8 cellular contexts compared by ENCODE assay signal in genomic region chr3:150544040-150544439, GRCh38. TPM values are rescaled to one million over a fixed set of nuclear protein-coding genes. Genes with fewer than 3 reads are reported as not detected.
DNase-seq lines count a peak whose midpoint lies in the region; ATAC-seq, FAIRE-seq and TF ChIP-seq lines count a peak whose summit lies in the region.

No MANE protein-coding gene starts in this region.

- H3K9me3 Mint-ChIP-seq in activated CD4-positive, alpha-beta T cell treated with anti-CD3 and anti-CD28 coated beads, Interleukin-2, amount 10 ng/mL, durations not matched to agents 24 days and 14 days = no peaks in the 10 kb centered on the region
- no peaks in the 10 kb centered on the region for H3K9me3 Mint-ChIP-seq in stimulated activated memory B cell treated with anti-CD40 and anti-IgM and Interleukin-4, amounts not matched to agents 10 μg/mL and 1 μg/mL and 100 μg/mL, for 72 hours

- no peak for FAIRE-seq in frontal cortex (lab: Jason Lieb, UNC)

- no peak for DNase-seq in activated CD4-positive, alpha-beta T cell treated with anti-CD3 and anti-CD28 coated beads, Interleukin-2, amount 10 ng/mL, durations not matched to agents 24 days and 14 days
- no peak for DNase-seq in activated CD4-positive, alpha-beta T cell treated with anti-CD3 and anti-CD28 coated beads for 4 hours
- DNase-seq in T-helper 17 cell = no peak
- DNase-seq in fibroblast of gingiva (ENCODE audit: low read depth) = peak; percentile 11
- no peak for DNase-seq in left lung
- no peak for DNase-seq in frontal cortex (ENCODE audit: low spot score in 2 of 2)

- peaks cover 55% of the 10 kb centered on the region for H3K36me3 Mint-ChIP-seq in activated CD4-positive, alpha-beta T cell treated with anti-CD3 and anti-CD28 coated beads, Interleukin-2, amount 10 ng/mL, durations not matched to agents 24 days and 14 days (ENCODE audit: low read depth)
- no peaks in the 10 kb centered on the region for H3K36me3 Mint-ChIP-seq in T-helper 17 cell (ENCODE audit: low read depth)
- peaks cover 19% of the 10 kb centered on the region for H3K36me3 Mint-ChIP-seq in stimulated activated memory B cell treated with anti-CD40 and anti-IgM and Interleukin-4, amounts not matched to agents 10 μg/mL and 1 μg/mL and 100 μg/mL, for 72 hours

- H3K9me3 ChIP-seq in T-helper 17 cell (ENCODE audit: control insufficient read depth, low read length, poor library complexity, severe bottlenecking) = no peaks in the 10 kb centered on the region
- no peaks in the 10 kb centered on the region for H3K9me3 ChIP-seq in left lung

- peaks cover 19 to 63% of the 10 kb centered on the region in 2 donors for H3K4me1 ChIP-seq in left lung

- peaks cover 0 to 18% of the 10 kb centered on the region in 2 donors for H3K36me3 ChIP-seq in left lung

- H3K27me3 Mint-ChIP-seq in activated CD4-positive, alpha-beta T cell treated with anti-CD3 and anti-CD28 coated beads, Interleukin-2, amount 10 ng/mL, durations not matched to agents 24 days and 14 days = no peaks in the 10 kb centered on the region
- no peaks in the 10 kb centered on the region for H3K27me3 Mint-ChIP-seq in T-helper 17 cell
- no peaks in the 10 kb centered on the region for H3K27me3 Mint-ChIP-seq in stimulated activated memory B cell treated with anti-CD40 and anti-IgM and Interleukin-4, amounts not matched to agents 10 μg/mL and 1 μg/mL and 100 μg/mL, for 72 hours

- intact Hi-C loops in activated CD4-positive, alpha-beta T cell treated with anti-CD3 and anti-CD28 coated beads, Interleukin-2, amount 10 ng/mL, durations not matched to agents 24 days and 14 days (cut with micrococcal nuclease) = no loop called here
- intact Hi-C loops in left lung (cut with DNase I) = no loop called here

- H3K27ac ChIP-seq in left lung = no peak overlapping the region

- no peak for ATAC-seq in T-helper 17 cell
- ATAC-seq in stimulated activated memory B cell treated with anti-CD40 and anti-IgM and Interleukin-4, amounts not matched to agents 10 μg/mL and 1 μg/mL and 100 μg/mL, for 72 hours = no peak
- ATAC-seq in left lung = no peak
- no peak for ATAC-seq in HG02852 (IDR thresholded peaks at IDR 0.05; ENCODE audit: unreplicated experiment)

- no peaks in the 10 kb centered on the region for H3K27me3 ChIP-seq in left lung

- peak overlapping the region; percentile 90 for H3K4me3 Mint-ChIP-seq in activated CD4-positive, alpha-beta T cell treated with anti-CD3 and anti-CD28 coated beads, Interleukin-2, amount 10 ng/mL, durations not matched to agents 24 days and 14 days
- peak overlapping the region; percentile 31 for H3K4me3 Mint-ChIP-seq in T-helper 17 cell
- H3K4me3 Mint-ChIP-seq in stimulated activated memory B cell treated with anti-CD40 and anti-IgM and Interleukin-4, amounts not matched to agents 10 μg/mL and 1 μg/mL and 100 μg/mL, for 72 hours = peak overlapping the region; percentile 29

- peak overlapping the region in 1 of 2 donors; percentile 78 for H3K4me3 ChIP-seq in left lung

- peaks cover 44% of the 10 kb centered on the region for H3K4me1 Mint-ChIP-seq in activated CD4-positive, alpha-beta T cell treated with anti-CD3 and anti-CD28 coated beads, Interleukin-2, amount 10 ng/mL, durations not matched to agents 24 days and 14 days
- H3K4me1 Mint-ChIP-seq in T-helper 17 cell = peaks cover 43% of the 10 kb centered on the region
- H3K4me1 Mint-ChIP-seq in stimulated activated memory B cell treated with anti-CD40 and anti-IgM and Interleukin-4, amounts not matched to agents 10 μg/mL and 1 μg/mL and 100 μg/mL, for 72 hours = peaks cover 49% of the 10 kb centered on the region

- no peak for TF ChIP-seq CTCF in left lung (IDR thresholded peaks at IDR 0.05)

- no peak overlapping the region for H3K27ac Mint-ChIP-seq in activated CD4-positive, alpha-beta T cell treated with anti-CD3 and anti-CD28 coated beads, Interleukin-2, amount 10 ng/mL, durations not matched to agents 24 days and 14 days
- H3K27ac Mint-ChIP-seq in T-helper 17 cell = peak overlapping the region; percentile 53
- no peak overlapping the region for H3K27ac Mint-ChIP-seq in stimulated activated memory B cell treated with anti-CD40 and anti-IgM and Interleukin-4, amounts not matched to agents 10 μg/mL and 1 μg/mL and 100 μg/mL, for 72 hours

RNA-seq across cellular contexts. Expression of gene SERP1, which starts 2.3 kb away (rescaled TPM):
- 88.8 and 103 TPM in 2 replicates for total RNA-seq in activated CD4-positive, alpha-beta T cell treated with anti-CD3 and anti-CD28 coated beads, Interleukin-2, amount 10 ng/mL, durations not matched to agents 24 days and 14 days
- total RNA-seq in T-helper 17 cell = 100 to 1,000 TPM; 106 to 119 TPM
- total RNA-seq in left lung = 100 to 1,000 TPM; 138 to 155 TPM
- 67.3 TPM for total RNA-seq in frontal cortex

RNA-seq across cellular contexts. Expression of gene EIF2A, which starts 2.5 kb away (rescaled TPM):
- 125 and 133 TPM in 2 replicates for total RNA-seq in activated CD4-positive, alpha-beta T cell treated with anti-CD3 and anti-CD28 coated beads, Interleukin-2, amount 10 ng/mL, durations not matched to agents 24 days and 14 days
- 100 to 1,000 TPM; 132 to 144 TPM for total RNA-seq in T-helper 17 cell
- total RNA-seq in left lung = 10 to 100 TPM; 63.2 to 84.8 TPM
- 201 TPM for total RNA-seq in frontal cortex

RNA-seq across cellular contexts. Expression of gene SELENOT, which starts 59.1 kb away (rescaled TPM):
- total RNA-seq in activated CD4-positive, alpha-beta T cell treated with anti-CD3 and anti-CD28 coated beads, Interleukin-2, amount 10 ng/mL, durations not matched to agents 24 days and 14 days = 127 and 135 TPM in 2 replicates
- 100 to 1,000 TPM in 1 of 2 donors, 10 to 100 TPM in 1; 85.2 to 104 TPM for total RNA-seq in T-helper 17 cell
- total RNA-seq in left lung = 100 to 1,000 TPM; 115 to 163 TPM
- total RNA-seq in frontal cortex = 106 TPM

Comparison
In these comparisons a context has a peak if more than half of its experiments do, and no peak if none do; other contexts are left out.
1. H3K4me3 Mint-ChIP-seq: peak in every context shown above with its lines; median percentile 90 in activated CD4-positive, alpha-beta T cell treated with anti-CD3 and anti-CD28 coated beads, Interleukin-2, amount 10 ng/mL, durations not matched to agents 24 days and 14 days; 31 in T-helper 17 cell; 29 in stimulated activated memory B cell treated with anti-CD40 and anti-IgM and Interleukin-4, amounts not matched to agents 10 μg/mL and 1 μg/mL and 100 μg/mL, for 72 hours.